ENCODE assay signal across 28 cellular contexts in genomic region chr9:107064378-107064777, GRCh38.
DNase-seq lines count a peak whose midpoint lies in the region; ATAC-seq, FAIRE-seq and TF ChIP-seq lines count a peak whose summit lies in the region.
"Had no signal": no experiment of that assay in that cellular context is flagged by ENCODE, and none has a peak within 500 bp of the region (broad histone marks: within the 10 kb centered on the region; RNA-seq: fewer than 3 reads in every experiment).

No MANE protein-coding gene starts in this region.

- H3K36me3 Mint-ChIP-seq in glutamatergic neuron (ENCODE audit: unreplicated experiment), result no peaks in the 10 kb centered on the region
- H3K36me3 Mint-ChIP-seq: CD14-positive monocyte; CD4-positive, alpha-beta memory T cell; CD4-positive, CD25-positive, alpha-beta regulatory T cell; CD8-positive, alpha-beta memory T cell had no signal

- no peak for ATAC-seq in HG03135 (IDR thresholded peaks at IDR 0.05; ENCODE audit: unreplicated experiment)

- peaks cover 2% of the 10 kb centered on the region; the same call in 1 of the 2 replicates for H3K9me3 ChIP-seq in HAP-1
- H3K9me3 ChIP-seq: BE2C had no signal

- H3K9me3 Mint-ChIP-seq in glutamatergic neuron (ENCODE audit: unreplicated experiment), result no peaks in the 10 kb centered on the region
- H3K9me3 Mint-ChIP-seq: CD8-positive, alpha-beta memory T cell had no signal

- no peak for FAIRE-seq in bronchial epithelial cell (lab: Jason Lieb, UNC)
- FAIRE-seq: A204.1, G401.6, GM12891, GM19239 had no signal

- H3K27me3 ChIP-seq in bronchial epithelial cell (ENCODE audit: control insufficient read depth, insufficient read depth, low read length) (peaks cover 2% of the 10 kb centered on the region), HAP-1 (ENCODE audit: low read depth) (no peaks in the 10 kb centered on the region)
- H3K27me3 ChIP-seq: BE2C, BLaER1 had no signal

- no peak overlapping the region for H3K27ac Mint-ChIP-seq in glutamatergic neuron (ENCODE audit: unreplicated experiment)
- H3K27ac Mint-ChIP-seq: CD14-positive monocyte; CD4-positive, alpha-beta memory T cell; CD8-positive, alpha-beta memory T cell had no signal

- peaks cover 5% of the 10 kb centered on the region for H3K27me3 Mint-ChIP-seq in glutamatergic neuron (ENCODE audit: unreplicated experiment)
- H3K27me3 Mint-ChIP-seq: CD4-positive, alpha-beta memory T cell; CD4-positive, CD25-positive, alpha-beta regulatory T cell had no signal

- H3K4me1 ChIP-seq in HAP-1, result peaks cover 10% of the 10 kb centered on the region
- H3K4me1 ChIP-seq: BE2C had no signal

- no peak overlapping the region for H3K4me3 Mint-ChIP-seq in glutamatergic neuron (ENCODE audit: unreplicated experiment)
- H3K4me3 Mint-ChIP-seq: CD14-positive monocyte; CD4-positive, alpha-beta memory T cell; CD4-positive, CD25-positive, alpha-beta regulatory T cell; CD8-positive, alpha-beta memory T cell had no signal

- no peaks in the 10 kb centered on the region for H3K4me1 Mint-ChIP-seq in glutamatergic neuron (ENCODE audit: low read depth, unreplicated experiment)
- H3K4me1 Mint-ChIP-seq: CD4-positive, alpha-beta memory T cell; CD4-positive, CD25-positive, alpha-beta regulatory T cell; CD8-positive, alpha-beta memory T cell had no signal

- in situ Hi-C loops in HAP-1 (cut with MboI; ENCODE audit: low sequenced_read_pairs), result no loop called here

- H3K36me3 ChIP-seq in bronchial epithelial cell (ENCODE audit: control insufficient read depth, insufficient read depth, low read length), result no peaks in the 10 kb centered on the region
- no peaks in the 10 kb centered on the region for H3K36me3 ChIP-seq in HAP-1 (replicated peaks)
- H3K36me3 ChIP-seq: BE2C, BLaER1 had no signal

- H3K4me3 ChIP-seq in bronchial epithelial cell (ENCODE audit: low read depth, low read length) (no peak overlapping the region), epithelial cell of proximal tubule (ENCODE audit: low read depth, low read length) (no peak overlapping the region), HAP-1 (no peak overlapping the region)
- H3K4me3 ChIP-seq: BLaER1 had no signal

- TF ChIP-seq CTCF in bronchial epithelial cell (IDR thresholded peaks at IDR 0.05; ENCODE audit: insufficient read depth, low read length, severe bottlenecking) (no peak), epithelial cell of proximal tubule (conservative IDR thresholded peaks at IDR 0.05; ENCODE audit: low read depth, low read length) (no peak), glutamatergic neuron (IDR thresholded peaks at IDR 0.05; ENCODE audit: partially characterized antibody, unreplicated experiment) (no peak)

- DNase-seq in bronchial epithelial cell (ENCODE audit: low read depth) (peak; percentile 25), epithelial cell of proximal tubule (ENCODE audit: low read depth) (peak; percentile 85), kidney tubule cell (ENCODE audit: low spot score) (peak; percentile 90), renal cortical epithelial cell (ENCODE audit: low read depth) (peak; percentile 85), EL (no peak), HAP-1 (ENCODE audit: low spot score in 2 of 2) (no peak), glutamatergic neuron (no peak)
- DNase-seq: 8988T; ACHN; BE2C; C1 segment of cervical spinal cord; CD4-positive, alpha-beta memory T cell; CD4-positive, CD25-positive, alpha-beta regulatory T cell; CD8-positive, alpha-beta memory T cell; COR-L47; DMS 273 treated with DMSO at 0.1 percent for 48 hours; DMS153; DMS53; DMS79; DND-41; GF-D8 had no signal

Comparison
In these comparisons a context has a peak if more than half of its experiments do, and no peak if none do; other contexts are left out.
1. DNase-seq: peak in bronchial epithelial cell (single experiment), epithelial cell of proximal tubule (single experiment), kidney tubule cell (single experiment) and renal cortical epithelial cell (single experiment); none in EL (single experiment), HAP-1 (0 of 2) and glutamatergic neuron (single experiment).